Comparison of ENCODE assay signal across 9 cellular contexts in genomic region chr7:142935941-142936565, GRCh38. TPM values are rescaled to one million over a fixed set of nuclear protein-coding genes. Genes with fewer than 3 reads are reported as not detected.
"Had no signal": no experiment of that assay in that cellular context is flagged by ENCODE, and none has a peak within 500 bp of the region (broad histone marks: within the 10 kb centered on the region; RNA-seq: fewer than 3 reads in every experiment).

No MANE protein-coding gene starts in this region.

- FAIRE-seq: HepG2 had no signal

- ATAC-seq: GM23338, HepG2 had no signal

- H3K4me2 ChIP-seq: GM23338 had no signal

- DNase-seq: H9, HCEC 1CT, KG1 had no signal

- H3K4me3 ChIP-seq: GM23338 had no signal

- H2AFZ ChIP-seq: GM23338 had no signal

- H3K27ac ChIP-seq: HL-60 had no signal

RNA-seq across cellular contexts. Expression of gene TRPV5, which starts 2.5 kb away (rescaled TPM):
- total RNA-seq: GM23338, H4, H9, HepG2, HT1080 had no signal
- polyA plus RNA-seq: GM23338, HepG2, IgD-negative memory B cell had no signal

RNA-seq across cellular contexts. Expression of gene LLCFC1, which starts 3.2 kb away (rescaled TPM):
- total RNA-seq: GM23338, H4, H9, HepG2, HT1080 had no signal
- polyA plus RNA-seq: GM23338, HepG2, IgD-negative memory B cell had no signal

RNA-seq across cellular contexts. Expression of gene KEL, which starts 26.1 kb away (rescaled TPM):
- total RNA-seq: HepG2, HT1080 had no signal
- polyA plus RNA-seq: IgD-negative memory B cell had no signal

RNA-seq across cellular contexts. Expression of gene TRPV6, which starts 50.5 kb away (rescaled TPM):
- total RNA-seq: H4, HepG2, HT1080 had no signal
- polyA plus RNA-seq: HepG2, IgD-negative memory B cell had no signal
